Comparison of ENCODE assay signal across 12 cellular contexts in genomic region chr3:65914032-65914739, GRCh38.
DNase-seq lines count a peak whose midpoint lies in the region; ATAC-seq, FAIRE-seq and TF ChIP-seq lines count a peak whose summit lies in the region.
"Had no signal": no experiment of that assay in that cellular context is flagged by ENCODE, and none has a peak within 500 bp of the region (broad histone marks: within the 10 kb centered on the region; RNA-seq: fewer than 3 reads in every experiment).

No MANE protein-coding gene starts in this region.

- intact Hi-C loops in endothelial cell of umbilical vein (cut with micrococcal nuclease): loop anchor here (1.0 to 5.0 kb wide), 4 partner anchors 51 to 129 kb away; partner anchors contain the start of gene MAGI1

- H3K4me1 ChIP-seq in Loucy (ENCODE audit: insufficient read depth, low read length, poor library complexity, severe bottlenecking): peaks cover 9% of the 10 kb centered on the region
- H3K4me1 ChIP-seq in endothelial cell of umbilical vein (ENCODE audit: control insufficient read depth, extremely low read depth, insufficient read depth, low read length): peaks cover 13% of the 10 kb centered on the region
- H3K4me1 ChIP-seq: tibial nerve had no signal

- H3F3A ChIP-seq in Loucy (ENCODE audit: low read depth): no peaks in the 10 kb centered on the region

- H3K27me3 ChIP-seq in Loucy (ENCODE audit: insufficient read depth, low read length, poor library complexity, severe bottlenecking) (no peaks in the 10 kb centered on the region), endothelial cell of umbilical vein (ENCODE audit: control insufficient read depth in 2 of 2, insufficient read depth in 2 of 2, low read length in 2 of 2) (no peaks in the 10 kb centered on the region)
- H3K27me3 ChIP-seq: tibial nerve had no signal

- H3K9ac ChIP-seq in Loucy (ENCODE audit: low read depth, low read length, poor library complexity, severe bottlenecking) (no peak overlapping the region), endothelial cell of umbilical vein (replicated peaks; ENCODE audit: extremely low read depth, insufficient read depth, low read length) (no peak overlapping the region)

- H3K27ac ChIP-seq in endothelial cell of umbilical vein (ENCODE audit: insufficient read depth, low read depth, low read length): no peak overlapping the region
- H3K27ac ChIP-seq: coronary artery, tibial nerve had no signal

- H3K9me2 ChIP-seq in Loucy (replicated peaks; ENCODE audit: low read depth, low read length): no peaks in the 10 kb centered on the region

- no peaks in the 10 kb centered on the region for H3K9me3 ChIP-seq in Loucy (ENCODE audit: insufficient read depth, low read depth, low read length)
- H3K9me3 ChIP-seq in endothelial cell of umbilical vein (replicated peaks; ENCODE audit: control insufficient read depth, insufficient read depth, low read length): no peaks in the 10 kb centered on the region

- H3K4me3 Mint-ChIP-seq in nephron: no peak overlapping the region
- H3K4me3 Mint-ChIP-seq: activated naive CD8-positive, alpha-beta T cell treated with anti-CD3 and anti-CD28 coated beads for 36 hours had no signal

- no peak for ATAC-seq in HG03565 (IDR thresholded peaks at IDR 0.05; ENCODE audit: unreplicated experiment)

- CTCF ChIA-PET in endothelial cell of umbilical vein (lab: Charles Lee): interaction anchor here (1.0 to 2.1 kb wide), 9 partner anchors 9 to 282 kb away, joined by 3 to 10 read pairs (median 3); no protein-coding TSS in a partner anchor

- FAIRE-seq in D721Med (lab: Jason Lieb, UNC): no peak
- FAIRE-seq in endothelial cell of umbilical vein (lab: Jason Lieb, UNC): peak; percentile 52

- H3K9me1 ChIP-seq in endothelial cell of umbilical vein (replicated peaks; ENCODE audit: control insufficient read depth, extremely low read depth, insufficient read depth, low read length): no peaks in the 10 kb centered on the region

- H3K36me3 ChIP-seq in Loucy (ENCODE audit: insufficient read depth, low read length) (no peaks in the 10 kb centered on the region), endothelial cell of umbilical vein (ENCODE audit: control insufficient read depth in 2 of 2, extremely low read depth in 1 of 2, insufficient read depth in 2 of 2, low read length in 2 of 2) (no peaks in the 10 kb centered on the region)
- H3K36me3 ChIP-seq: tibial nerve had no signal

- no peaks in the 10 kb centered on the region for H3K79me2 ChIP-seq in Loucy (ENCODE audit: insufficient read depth, low read length)
- H3K79me2 ChIP-seq in endothelial cell of umbilical vein (ENCODE audit: control insufficient read depth, insufficient read depth, low read length): no peaks in the 10 kb centered on the region

- BruUV-seq in endothelial cell of umbilical vein (replicated peaks; lab: Mats Ljungman, UMichigan): no TSS peak

- no peak for TF ChIP-seq POLR2A in endothelial cell of umbilical vein (IDR thresholded peaks at IDR 0.05; ENCODE audit: low read depth, low read length)

- no peak for DNase-seq in D721Med (ENCODE audit: insufficient read length, low spot score)
- peak; percentile 34 for DNase-seq in endothelial cell of umbilical vein (ENCODE audit: low read depth, low spot score)
- DNase-seq in activated effector memory CD4-positive, alpha-beta T cell treated with anti-CD3 and anti-CD28 coated beads, Interleukin-2, amount 50 U/mL, for 16 hours: no peak
- no peak for DNase-seq in activated CD4-positive, alpha-beta T cell treated with anti-CD3 and anti-CD28 coated beads for 48 hours
- DNase-seq in D341Med (ENCODE audit: low spot score): no peak
- DNase-seq: activated naive CD8-positive, alpha-beta T cell treated with anti-CD3 and anti-CD28 coated beads for 36 hours; SIG-M5 had no signal

- H3K4me3 ChIP-seq in Loucy (ENCODE audit: low read length, poor library complexity, severe bottlenecking) (no peak overlapping the region), endothelial cell of umbilical vein (replicated peaks in 1 of 3; ENCODE audit: insufficient read depth in 1 of 3, low read depth in 1 of 3, low read length in 3 of 3) (no peak overlapping the region)
- H3K4me3 ChIP-seq: coronary artery, tibial nerve had no signal

- TF ChIP-seq CTCF in D721Med (IDR thresholded peaks at IDR 0.05; ENCODE audit: insufficient read depth, missing control alignments): peak; percentile 4
- peak; percentile 37 for TF ChIP-seq CTCF in Loucy (conservative IDR thresholded peaks at IDR 0.05; ENCODE audit: low read length)
- peak in 1 of 2 donors; percentile 20 for TF ChIP-seq CTCF in endothelial cell of umbilical vein (IDR thresholded peaks at IDR 0.05; ENCODE audit: extremely low read depth in 1 of 2, insufficient read depth in 1 of 2, low read depth in 1 of 2, low read length in 2 of 2)
- peak in 2 of 3 experiments; percentile 19 to 29 for TF ChIP-seq CTCF in nephron (IDR thresholded peaks at IDR 0.05; ENCODE audit: unreplicated experiment in 3 of 3)

- H3K4me1 Mint-ChIP-seq in nephron: peaks cover 14% of the 10 kb centered on the region
- H3K4me1 Mint-ChIP-seq: activated naive CD8-positive, alpha-beta T cell treated with anti-CD3 and anti-CD28 coated beads for 36 hours had no signal

- H3K9me3 Mint-ChIP-seq in nephron: peaks cover 14% of the 10 kb centered on the region

- dilution Hi-C loops in endothelial cell of umbilical vein (cut with MboI; ENCODE audit: extremely low pct_ligation_motif_present, low sequenced_read_pairs): no loop called here

- no peak overlapping the region for H2AFZ ChIP-seq in Loucy (ENCODE audit: low read length)
- H2AFZ ChIP-seq in endothelial cell of umbilical vein (ENCODE audit: low read depth, low read length): no peak overlapping the region

- H3K36me3 Mint-ChIP-seq in nephron (ENCODE audit: low read depth): peaks cover 5% of the 10 kb centered on the region
- H3K36me3 Mint-ChIP-seq: activated naive CD8-positive, alpha-beta T cell treated with anti-CD3 and anti-CD28 coated beads for 36 hours had no signal

- H4K20me1 ChIP-seq in Loucy (ENCODE audit: insufficient read depth, low read length, poor library complexity, severe bottlenecking) (no peaks in the 10 kb centered on the region), endothelial cell of umbilical vein (replicated peaks; ENCODE audit: control insufficient read depth, extremely low read depth, insufficient read depth, low read length) (peaks cover 8% of the 10 kb centered on the region)

- peak overlapping the region; percentile 38 to 82 (median 46) for H3K27ac Mint-ChIP-seq in nephron
- H3K27ac Mint-ChIP-seq: activated naive CD8-positive, alpha-beta T cell treated with anti-CD3 and anti-CD28 coated beads for 36 hours had no signal

- H3K4me2 ChIP-seq in Loucy (ENCODE audit: low read depth, low read length, poor library complexity, severe bottlenecking) (no peak overlapping the region), endothelial cell of umbilical vein (ENCODE audit: insufficient read depth, low read length) (no peak overlapping the region)

- POLR2A ChIA-PET in endothelial cell of umbilical vein (lab: Charles Lee): interaction anchor here (0.8 kb wide), 1 partner anchor 47 kb away, joined by 3 read pairs; no protein-coding TSS in a partner anchor

- no peaks in the 10 kb centered on the region for H3K27me3 Mint-ChIP-seq in nephron (ENCODE audit: low read depth)
- H3K27me3 Mint-ChIP-seq: activated naive CD8-positive, alpha-beta T cell treated with anti-CD3 and anti-CD28 coated beads for 36 hours had no signal

TF ChIP-seq in endothelial cell of umbilical vein, 7 proteins besides CTCF, POLR2A, EP300 and RAD21:
- TF ChIP-seq EZH2 (IDR thresholded peaks at IDR 0.05; ENCODE audit: borderline replicate concordance, low read depth, low read length, severe bottlenecking) (no peak), GATA2 (IDR thresholded peaks at IDR 0.05; ENCODE audit: insufficient read depth, insufficient read length, low read depth, low read length) (no peak), MYC (IDR thresholded peaks at IDR 0.05; ENCODE audit: low read depth, low read length) (no peak), JUN (IDR thresholded peaks at IDR 0.05; ENCODE audit: borderline replicate concordance, insufficient read depth, insufficient read length, low read depth) (no peak), FOS (IDR thresholded peaks at IDR 0.05; ENCODE audit: borderline replicate concordance, insufficient read depth, low read length) (no peak), POLR2AphosphoS5 (IDR thresholded peaks at IDR 0.05; ENCODE audit: insufficient read depth, low read depth, low read length) (no peak), MAX (IDR thresholded peaks at IDR 0.05; ENCODE audit: insufficient read depth, insufficient read length) (no peak)
